In genomic region chr15:83178869-83179325, GRCh38 we compare ENCODE assay signal across 16 cellular contexts.
"Had no signal": no experiment of that assay in that cellular context is flagged by ENCODE, and none has a peak within 500 bp of the region (broad histone marks: within the 10 kb centered on the region; RNA-seq: fewer than 3 reads in every experiment).

No MANE protein-coding gene starts in this region.

- ATAC-seq: gastrocnemius medialis; heart right ventricle; left colon; natural killer cell; stimulated activated naive B cell treated with anti-CD40 and anti-IgM and Interleukin-4, amounts not matched to agents 10 μg/mL and 1 μg/mL and 100 μg/mL, for 72 hours had no signal

- H3K27ac ChIP-seq: brain microvascular endothelial cell, gastrocnemius medialis, heart right ventricle, thyroid gland had no signal

- H3K9me3 ChIP-seq: gastrocnemius medialis, heart right ventricle, thyroid gland had no signal

- DNase-seq: activated CD4-positive, CD25-positive, alpha-beta regulatory T cell; activated naive CD4-positive, alpha-beta T cell; activated naive CD8-positive, alpha-beta T cell treated with anti-CD3 and anti-CD28 coated beads, Interleukin-2, amount 10 ng/mL, durations not matched to agents 7 days and 5 days; activated T-cell treated with anti-CD3 and anti-CD28 coated beads for 4 hours; brain microvascular endothelial cell; effector memory CD4-positive, alpha-beta T cell; gastrocnemius medialis; heart right ventricle; left colon; natural killer cell; retina; stimulated activated CD4-positive, alpha-beta T cell treated with anti-CD3 and anti-CD28 coated beads, Interleukin-2, amount 100 ng/mL, for 48 hours; stimulated activated naive B cell treated with anti-CD40 and anti-IgM and Interleukin-4, amounts not matched to agents 10 μg/mL and 1 μg/mL and 100 μg/mL, for 72 hours; T-helper 1 cell had no signal

- H3K27me3 ChIP-seq: brain microvascular endothelial cell, gastrocnemius medialis, heart right ventricle, thyroid gland had no signal

- H3K4me3 ChIP-seq: gastrocnemius medialis, heart right ventricle, lung, thyroid gland had no signal

- H3K4me1 ChIP-seq: gastrocnemius medialis had no signal

- H3K36me3 ChIP-seq: brain microvascular endothelial cell, gastrocnemius medialis, heart right ventricle, thyroid gland had no signal
